In the genomic region with DNA sequence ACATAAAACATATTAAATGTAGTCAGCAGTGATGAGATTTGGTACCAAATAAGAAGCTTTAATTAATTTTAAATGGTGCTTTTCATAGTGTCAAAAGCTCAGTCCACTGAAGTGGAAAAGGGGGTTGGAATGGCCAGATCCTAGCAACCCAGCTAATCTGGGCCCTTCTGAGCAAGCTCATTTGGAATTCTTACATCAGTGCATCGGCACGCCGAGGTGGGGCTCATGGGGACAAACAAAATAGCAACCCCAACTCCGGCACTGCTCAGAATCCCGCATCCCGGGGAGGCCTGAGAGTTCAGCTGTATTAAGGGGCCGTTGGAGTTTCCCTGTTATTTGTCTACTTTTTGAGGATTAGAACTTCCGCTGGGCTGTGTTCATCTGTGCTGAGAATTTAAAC, we compare ENCODE assay signal across 16 cellular contexts.
DNase-seq lines count a peak whose midpoint lies in the region; ATAC-seq and TF ChIP-seq lines count a peak whose summit lies in the region.
"Had no signal": no experiment of that assay in that cellular context is flagged by ENCODE, and none has a peak within 500 bp of the region (broad histone marks: within the 10 kb centered on the region; RNA-seq: fewer than 3 reads in every experiment).

No MANE protein-coding gene starts in this region.

- peaks cover 25% of the 10 kb centered on the region for H3K4me1 Mint-ChIP-seq in GM23338
- no peaks in the 10 kb centered on the region for H3K4me1 Mint-ChIP-seq in stimulated activated naive B cell treated with anti-CD40 and anti-IgM and Interleukin-4, amounts not matched to agents 10 μg/mL and 1 μg/mL and 100 μg/mL, for 72 hours

- no peaks in the 10 kb centered on the region for H3K79me2 ChIP-seq in GM23338 (replicated peaks; ENCODE audit: insufficient read depth)

- H3K4me3 Mint-ChIP-seq in GM23338, result no peak overlapping the region
- H3K4me3 Mint-ChIP-seq in stimulated activated naive B cell treated with anti-CD40 and anti-IgM and Interleukin-4, amounts not matched to agents 10 μg/mL and 1 μg/mL and 100 μg/mL, for 72 hours, result no peak overlapping the region
- H3K4me3 Mint-ChIP-seq: activated CD8-positive, alpha-beta T cell treated with anti-CD3 and anti-CD28 coated beads, Interleukin-2, amount 10 ng/mL, durations not matched to agents 7 days and 5 days; natural killer cell treated with Interleukin-12 subunit alpha and Interleukin-12 subunit beta and Interleukin-15 and Interleukin-18, amount 100 ng/mL, for 72 hours had no signal

- H3K4me2 ChIP-seq in GM23338, result no peak overlapping the region

- H3K27me3 ChIP-seq in GM23338 (ENCODE audit: insufficient read depth), result no peaks in the 10 kb centered on the region
- H3K27me3 ChIP-seq: foreskin keratinocyte, MG63, transverse colon had no signal

- intact Hi-C loops in posterior cingulate gyrus (cut with DNase I), result no loop called here

- H3K9me2 ChIP-seq in GM23338 (ENCODE audit: insufficient read depth), result no peaks in the 10 kb centered on the region

- no peak overlapping the region for H3K4me3 ChIP-seq in GM23338
- H3K4me3 ChIP-seq: MG63, transverse colon had no signal

- H3K36me3 ChIP-seq in GM23338 (ENCODE audit: insufficient read depth), result no peaks in the 10 kb centered on the region
- H3K36me3 ChIP-seq: MG63, transverse colon had no signal

- 0 out of 2 replicates have a peak, but pooled peaks cover 3% of the 10 kb centered on the region for H3F3A ChIP-seq in GM23338 (replicated peaks; ENCODE audit: low read depth)

- H3K4me1 ChIP-seq in GM23338 (ENCODE audit: insufficient read depth), result peaks cover 19% of the 10 kb centered on the region
- H3K4me1 ChIP-seq: transverse colon had no signal

- H3K27ac ChIP-seq in GM23338 (ENCODE audit: low read depth) (no peak overlapping the region), caudate nucleus (ENCODE audit: low read depth, low read length) (peak overlapping the region; percentile 92)
- H3K27ac ChIP-seq: foreskin keratinocyte, transverse colon had no signal

- H3K9me3 Mint-ChIP-seq in GM23338, result no peaks in the 10 kb centered on the region
- H3K9me3 Mint-ChIP-seq in stimulated activated naive B cell treated with anti-CD40 and anti-IgM and Interleukin-4, amounts not matched to agents 10 μg/mL and 1 μg/mL and 100 μg/mL, for 72 hours, result no peaks in the 10 kb centered on the region
- H3K9me3 Mint-ChIP-seq: activated T-helper 2 cell treated with anti-CD3 and anti-CD28 coated beads, Interferon-gamma antibody, Interleukin-2, Interleukin-4, amounts not matched to agents 10 μg/mL and 5 μg/mL and 100 μg/mL, durations not matched to agents 14 hours and 24 hours and 36 hours; natural killer cell treated with Interleukin-12 subunit alpha and Interleukin-12 subunit beta and Interleukin-15 and Interleukin-18, amount 100 ng/mL, for 72 hours had no signal

- TF ChIP-seq CTCF in GM23338 (conservative IDR thresholded peaks at IDR 0.05; ENCODE audit: low read depth in 2 of 2), result no peak

- peak overlapping the region; percentile 53 for H2AFZ ChIP-seq in GM23338

- H3K36me3 Mint-ChIP-seq in GM23338 (ENCODE audit: low read depth), result no peaks in the 10 kb centered on the region
- no peaks in the 10 kb centered on the region for H3K36me3 Mint-ChIP-seq in stimulated activated naive B cell treated with anti-CD40 and anti-IgM and Interleukin-4, amounts not matched to agents 10 μg/mL and 1 μg/mL and 100 μg/mL, for 72 hours
- H3K36me3 Mint-ChIP-seq: natural killer cell treated with Interleukin-12 subunit alpha and Interleukin-12 subunit beta and Interleukin-15 and Interleukin-18, amount 100 ng/mL, for 72 hours had no signal

- H4K20me1 ChIP-seq in GM23338 (replicated peaks; ENCODE audit: insufficient read depth), result no peaks in the 10 kb centered on the region

- peak overlapping the region; percentile 44; the same call in 1 of the 2 replicates for H3K27ac Mint-ChIP-seq in GM23338
- H3K27ac Mint-ChIP-seq in stimulated activated naive B cell treated with anti-CD40 and anti-IgM and Interleukin-4, amounts not matched to agents 10 μg/mL and 1 μg/mL and 100 μg/mL, for 72 hours, result no peak overlapping the region
- H3K27ac Mint-ChIP-seq: activated CD8-positive, alpha-beta T cell treated with anti-CD3 and anti-CD28 coated beads, Interleukin-2, amount 10 ng/mL, durations not matched to agents 7 days and 5 days; activated T-helper 2 cell treated with anti-CD3 and anti-CD28 coated beads, Interferon-gamma antibody, Interleukin-2, Interleukin-4, amounts not matched to agents 10 μg/mL and 5 μg/mL and 100 μg/mL, durations not matched to agents 14 hours and 24 hours and 36 hours; natural killer cell treated with Interleukin-12 subunit alpha and Interleukin-12 subunit beta and Interleukin-15 and Interleukin-18, amount 100 ng/mL, for 72 hours had no signal

- peak; percentile 55 for DNase-seq in GM23338 (ENCODE audit: low spot score)
- DNase-seq in caudate nucleus (lab: John Stamatoyannopoulos, UW), result peak in 49 of 61 donors; percentile 5 to 80 (median 38)
- DNase-seq in iPS-NIHi7 (ENCODE audit: extremely low spot score), result peak; percentile 19
- peak; percentile 26 to 89 (median 56) for DNase-seq in posterior cingulate gyrus
- no peak for DNase-seq in HT-29 (ENCODE audit: low spot score)
- DNase-seq in stimulated activated naive B cell treated with anti-CD40 and anti-IgM and Interleukin-4, amounts not matched to agents 10 μg/mL and 1 μg/mL and 100 μg/mL, for 72 hours, result no peak
- no peak for DNase-seq in NCI-H2081 (lab: John Stamatoyannopoulos, UW)
- DNase-seq in NCI-H1105 treated with DMSO at 0.1 percent for 48 hours (lab: John Stamatoyannopoulos, UW), result no peak
- DNase-seq: activated CD8-positive, alpha-beta T cell treated with anti-CD3 and anti-CD28 coated beads, Interleukin-2, amount 10 ng/mL, durations not matched to agents 7 days and 5 days; foreskin keratinocyte; kidney; MG63; SIG-M5; transverse colon had no signal

- ATAC-seq in GM23338, result peak; percentile 95
- ATAC-seq in stimulated activated naive B cell treated with anti-CD40 and anti-IgM and Interleukin-4, amounts not matched to agents 10 μg/mL and 1 μg/mL and 100 μg/mL, for 72 hours (replicated peaks), result no peak
- ATAC-seq: activated CD8-positive, alpha-beta T cell treated with anti-CD3 and anti-CD28 coated beads, Interleukin-2, amount 10 ng/mL, durations not matched to agents 7 days and 5 days; foreskin keratinocyte; natural killer cell treated with Interleukin-12 subunit alpha and Interleukin-12 subunit beta and Interleukin-15 and Interleukin-18, amount 100 ng/mL, for 72 hours had no signal

- H3K27me3 Mint-ChIP-seq in GM23338 (ENCODE audit: insufficient read depth, low read depth, poor library complexity), result no peaks in the 10 kb centered on the region
- H3K27me3 Mint-ChIP-seq in stimulated activated naive B cell treated with anti-CD40 and anti-IgM and Interleukin-4, amounts not matched to agents 10 μg/mL and 1 μg/mL and 100 μg/mL, for 72 hours, result no peaks in the 10 kb centered on the region
- H3K27me3 Mint-ChIP-seq: natural killer cell treated with Interleukin-12 subunit alpha and Interleukin-12 subunit beta and Interleukin-15 and Interleukin-18, amount 100 ng/mL, for 72 hours had no signal

TF ChIP-seq in GM23338, 12 proteins besides CTCF, POLR2A, EP300 and RAD21 (continues in another document):
- no peak for TF ChIP-seq STAT1 (IDR thresholded peaks at IDR 0.05; ENCODE audit: unreplicated experiment)

Comparison
In these comparisons a context has a peak if more than half of its experiments do, and no peak if none do; other contexts are left out.
1. DNase-seq: peak in GM23338 (single experiment), caudate nucleus (49 of 61), iPS-NIHi7 (single experiment) and posterior cingulate gyrus (10 of 10); none in HT-29 (single experiment), stimulated activated naive B cell treated with anti-CD40 and anti-IgM and Interleukin-4, amounts not matched to agents 10 μg/mL and 1 μg/mL and 100 μg/mL, for 72 hours (single experiment), NCI-H2081 (0 of 2) and NCI-H1105 treated with DMSO at 0.1 percent for 48 hours (single experiment).